ENCODE assay signal across 8 cellular contexts in the genomic region with DNA sequence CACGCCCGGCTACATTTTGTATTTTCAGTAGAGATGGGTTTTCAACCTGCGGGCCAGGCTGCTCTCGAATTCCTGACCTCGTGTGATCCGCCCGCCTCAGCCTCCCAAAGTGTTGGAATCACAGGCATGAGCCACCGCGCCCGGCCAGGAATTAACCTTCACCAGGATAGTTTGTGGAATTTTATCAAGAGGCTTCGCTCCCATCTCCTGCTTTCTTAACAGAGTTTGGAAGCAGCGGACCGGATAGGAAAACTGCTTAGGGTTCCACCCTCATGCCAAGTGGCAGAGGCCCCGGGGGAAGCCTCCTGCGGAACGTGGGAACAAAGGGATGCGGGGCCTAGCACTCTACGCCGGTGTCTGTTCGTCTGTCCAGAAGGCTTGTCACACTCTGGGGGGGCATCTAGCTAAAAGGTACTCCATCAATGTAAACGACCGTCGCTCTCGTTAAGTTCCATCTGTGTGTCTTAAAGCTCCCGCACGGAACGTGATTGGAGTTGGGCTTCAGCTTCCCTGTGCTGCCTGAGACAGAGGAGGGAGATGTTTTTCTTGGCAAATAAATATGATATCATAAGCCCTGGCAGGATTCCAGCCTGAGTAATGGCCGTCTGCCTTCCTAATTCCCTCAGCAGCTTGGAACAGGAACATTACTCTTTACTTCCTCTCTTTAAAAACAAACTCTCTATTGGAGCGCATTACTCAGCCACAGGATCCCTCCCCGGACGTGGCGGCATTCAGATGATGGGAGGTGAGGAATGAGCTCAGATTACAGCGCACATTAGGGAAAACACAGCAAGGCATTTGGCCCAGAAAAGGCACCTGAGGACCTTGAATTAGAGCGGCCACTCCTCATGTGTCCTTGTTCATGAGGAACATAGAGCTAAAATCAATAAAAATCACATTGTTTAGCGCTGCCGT.
DNase-seq lines count a peak whose midpoint lies in the region; ATAC-seq and TF ChIP-seq lines count a peak whose summit lies in the region.

No MANE protein-coding gene starts in this region.

- H3K27me3 ChIP-seq in GM23338 (ENCODE audit: insufficient read depth) (no peaks in the 10 kb centered on the region), mesenchymal stem cell (ENCODE audit: control insufficient read depth in 1 of 2, insufficient read depth in 1 of 2, low read length in 2 of 2) (no peaks in the 10 kb centered on the region)

- no peaks in the 10 kb centered on the region for H3F3A ChIP-seq in GM23338 (replicated peaks; ENCODE audit: low read depth)

- no peaks in the 10 kb centered on the region for H3K9me3 Mint-ChIP-seq in GM23338

- WGBS in mesenchymal stem cell: 60% methylated on average over 35 of the region's 36 CpGs

- peaks cover 14% of the 10 kb centered on the region for H3K4me1 Mint-ChIP-seq in GM23338

- no peak overlapping the region for H2BK120ac ChIP-seq in mesenchymal stem cell (ENCODE audit: low read depth, low read length)

- H3K4me3 ChIP-seq in GM23338 (0 out of 2 replicates have a peak overlapping the region, but pooled peaks have one; percentile 7), choroid plexus epithelial cell (ENCODE audit: low read depth, low read length) (peak overlapping the region; percentile 34), mesenchymal stem cell (ENCODE audit: insufficient read depth in 1 of 2, low read depth in 1 of 2, low read length in 2 of 2) (peak overlapping the region in 1 of 2 experiments; percentile 49)

- H3K14ac ChIP-seq in mesenchymal stem cell (ENCODE audit: low read length in 2 of 2): no peak overlapping the region

- no peak overlapping the region for H3K23ac ChIP-seq in mesenchymal stem cell (ENCODE audit: low read length in 2 of 2)

- H3K9me3 ChIP-seq in mesenchymal stem cell (ENCODE audit: control insufficient read depth, low read length): no peaks in the 10 kb centered on the region

- no peak overlapping the region for H3K18ac ChIP-seq in mesenchymal stem cell (ENCODE audit: low read depth in 1 of 2, low read length in 2 of 2)

- H3K9ac ChIP-seq in mesenchymal stem cell (ENCODE audit: low read length): peak overlapping the region; percentile 72

- H3K36me3 Mint-ChIP-seq in GM23338 (ENCODE audit: low read depth): no peaks in the 10 kb centered on the region

- H4K20me1 ChIP-seq in GM23338 (replicated peaks; ENCODE audit: insufficient read depth): no peaks in the 10 kb centered on the region

- H4K8ac ChIP-seq in mesenchymal stem cell (ENCODE audit: low read length): no peak overlapping the region

- TF ChIP-seq CTCF in GM23338 (conservative IDR thresholded peaks at IDR 0.05; ENCODE audit: low read depth in 2 of 2) (no peak), choroid plexus epithelial cell (conservative IDR thresholded peaks at IDR 0.05; ENCODE audit: low read depth, low read length) (no peak)

- H3K36me3 ChIP-seq in GM23338 (ENCODE audit: insufficient read depth) (no peaks in the 10 kb centered on the region), mesenchymal stem cell (ENCODE audit: control insufficient read depth in 1 of 2, insufficient read depth in 2 of 2, low read depth in 1 of 2, low read length in 2 of 2) (no peaks in the 10 kb centered on the region)

- H3K27me3 Mint-ChIP-seq in GM23338 (ENCODE audit: insufficient read depth, low read depth, poor library complexity): peaks cover 19% of the 10 kb centered on the region

- ATAC-seq in GM23338 (peak; percentile 79), GM19035 (IDR thresholded peaks at IDR 0.05; ENCODE audit: unreplicated experiment) (no peak), HG03565 (IDR thresholded peaks at IDR 0.05; ENCODE audit: unreplicated experiment) (no peak), HG03135 (IDR thresholded peaks at IDR 0.05; ENCODE audit: unreplicated experiment) (no peak)

- no peak overlapping the region for H3K4ac ChIP-seq in mesenchymal stem cell (ENCODE audit: low read depth in 1 of 2, low read length in 2 of 2)

- H3K4me1 ChIP-seq in GM23338 (ENCODE audit: insufficient read depth): peaks cover 39% of the 10 kb centered on the region
- H3K4me1 ChIP-seq in mesenchymal stem cell (ENCODE audit: control insufficient read depth, insufficient read depth, low read depth, low read length): peaks cover 9% of the 10 kb centered on the region

- H3K4me3 Mint-ChIP-seq in GM23338: no peak overlapping the region

- DNase-seq in GM23338 (ENCODE audit: low spot score) (peak; percentile 86), NCI-H446 treated with DMSO at 0.1 percent for 48 hours (lab: John Stamatoyannopoulos, UW) (peak; percentile 93), choroid plexus epithelial cell (ENCODE audit: low read depth) (peak; percentile 92), mesenchymal stem cell (peak; percentile 2)
- no peak for DNase-seq in stimulated activated CD4-positive, alpha-beta T cell treated with anti-CD3 and anti-CD28 coated beads, Interleukin-4, amount 100 ng/mL, for 24 hours

- H3K79me2 ChIP-seq in GM23338 (replicated peaks; ENCODE audit: insufficient read depth): no peaks in the 10 kb centered on the region

- no peak overlapping the region for H2BK15ac ChIP-seq in mesenchymal stem cell (ENCODE audit: low read depth, poor library complexity, severe bottlenecking)

- H2AFZ ChIP-seq in GM23338: peak overlapping the region; percentile 34
- no peak overlapping the region for H2AFZ ChIP-seq in mesenchymal stem cell (ENCODE audit: low read depth, low read length)

- no peak overlapping the region for H2BK5ac ChIP-seq in mesenchymal stem cell (ENCODE audit: low read depth, low read length, poor library complexity, severe bottlenecking)

- H2BK12ac ChIP-seq in mesenchymal stem cell (ENCODE audit: low read length in 2 of 2): no peak overlapping the region

- H3K9me2 ChIP-seq in GM23338 (ENCODE audit: insufficient read depth): no peaks in the 10 kb centered on the region

- no peak overlapping the region for H2AK5ac ChIP-seq in mesenchymal stem cell (ENCODE audit: low read length, severe bottlenecking)

- H3K27ac Mint-ChIP-seq in GM23338: no peak overlapping the region

- H3K79me1 ChIP-seq in mesenchymal stem cell (replicated peaks; ENCODE audit: low read length, poor library complexity, severe bottlenecking): no peaks in the 10 kb centered on the region

- peak overlapping the region; percentile 53 for H3K4me2 ChIP-seq in GM23338
- peak overlapping the region; percentile 33 for H3K4me2 ChIP-seq in mesenchymal stem cell (ENCODE audit: low read length, poor library complexity, severe bottlenecking)

- H4K91ac ChIP-seq in mesenchymal stem cell (ENCODE audit: low read length): no peak overlapping the region

- peak overlapping the region; percentile 64 for H3K27ac ChIP-seq in GM23338 (ENCODE audit: low read depth)
- peak overlapping the region; percentile 59 for H3K27ac ChIP-seq in mesenchymal stem cell (ENCODE audit: low read length, poor library complexity, severe bottlenecking)

TF ChIP-seq in GM23338, 12 proteins besides CTCF, POLR2A, EP300 and RAD21:
- TF ChIP-seq ZNF331 (CRISPR knock-in tag; IDR thresholded peaks at IDR 0.05; ENCODE audit: low read depth) (no peak), POLR2AphosphoS5 (IDR thresholded peaks at IDR 0.05; ENCODE audit: low read depth) (0 out of 2 replicates have a peak, but pooled peaks have one; percentile 10), CREB1 (CRISPR knock-in tag; IDR thresholded peaks at IDR 0.05; ENCODE audit: low read depth) (0 out of 2 replicates have a peak, but pooled peaks have one; percentile 20)
